1 cellular context compared by ENCODE assay signal in genomic region chr20:2507464-2507863, GRCh38.
TF ChIP-seq lines count a peak whose summit lies in the region.

No MANE protein-coding gene starts in this region.

TF ChIP-seq in GM12878, 131 proteins besides CTCF, POLR2A, EP300 and RAD21:
- TF ChIP-seq ZNF687 (IDR thresholded peaks at IDR 0.05) (no peak), KLF5 (IDR thresholded peaks at IDR 0.05; ENCODE audit: partially characterized antibody) (no peak), JUND (IDR thresholded peaks at IDR 0.05; ENCODE audit: low read depth, low read length) (no peak), IRF4 (IDR thresholded peaks at IDR 0.05; ENCODE audit: low read depth, low read length) (no peak), EZH2 (IDR thresholded peaks at IDR 0.05; ENCODE audit: borderline replicate concordance, control insufficient read depth, low read depth, low read length) (no peak), WRNIP1 (IDR thresholded peaks at IDR 0.05; ENCODE audit: borderline replicate concordance, low read depth, low read length) (no peak), MYC (IDR thresholded peaks at IDR 0.05; ENCODE audit: insufficient read depth, insufficient read length, insufficient replicate concordance, low read length, severe bottlenecking) (no peak), TAF1 (IDR thresholded peaks at IDR 0.05; ENCODE audit: borderline replicate concordance, low read depth, low read length) (no peak), SMAD5 (IDR thresholded peaks at IDR 0.05; ENCODE audit: low read depth) (no peak), CREM (IDR thresholded peaks at IDR 0.05; ENCODE audit: low read depth) (no peak), NFXL1 (IDR thresholded peaks at IDR 0.05; ENCODE audit: borderline replicate concordance) (no peak), ZZZ3 (IDR thresholded peaks at IDR 0.05; ENCODE audit: control insufficient read depth, insufficient read length, low read depth) (no peak), SKIL (IDR thresholded peaks at IDR 0.05; ENCODE audit: low read depth, poor library complexity, severe bottlenecking) (no peak)
- TF ChIP-seq, protein P1, sequence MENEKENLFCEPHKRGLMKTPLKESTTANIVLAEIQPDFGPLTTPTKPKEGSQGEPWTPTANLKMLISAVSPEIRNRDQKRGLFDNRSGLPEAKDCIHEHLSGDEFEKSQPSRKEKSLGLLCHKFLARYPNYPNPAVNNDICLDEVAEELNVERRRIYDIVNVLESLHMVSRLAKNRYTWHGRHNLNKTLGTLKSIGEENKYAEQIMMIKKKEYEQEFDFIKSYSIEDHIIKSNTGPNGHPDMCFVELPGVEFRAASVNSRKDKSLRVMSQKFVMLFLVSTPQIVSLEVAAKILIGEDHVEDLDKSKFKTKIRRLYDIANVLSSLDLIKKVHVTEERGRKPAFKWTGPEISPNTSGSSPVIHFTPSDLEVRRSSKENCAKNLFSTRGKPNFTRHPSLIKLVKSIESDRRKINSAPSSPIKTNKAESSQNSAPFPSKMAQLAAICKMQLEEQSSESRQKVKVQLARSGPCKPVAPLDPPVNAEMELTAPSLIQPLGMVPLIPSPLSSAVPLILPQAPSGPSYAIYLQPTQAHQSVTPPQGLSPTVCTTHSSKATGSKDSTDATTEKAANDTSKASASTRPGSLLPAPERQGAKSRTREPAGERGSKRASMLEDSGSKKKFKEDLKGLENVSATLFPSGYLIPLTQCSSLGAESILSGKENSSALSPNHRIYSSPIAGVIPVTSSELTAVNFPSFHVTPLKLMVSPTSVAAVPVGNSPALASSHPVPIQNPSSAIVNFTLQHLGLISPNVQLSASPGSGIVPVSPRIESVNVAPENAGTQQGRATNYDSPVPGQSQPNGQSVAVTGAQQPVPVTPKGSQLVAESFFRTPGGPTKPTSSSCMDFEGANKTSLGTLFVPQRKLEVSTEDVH (IDR thresholded peaks at IDR 0.05; ENCODE audit: low read depth, partially characterized antibody): no peak
- TF ChIP-seq, protein P2, sequence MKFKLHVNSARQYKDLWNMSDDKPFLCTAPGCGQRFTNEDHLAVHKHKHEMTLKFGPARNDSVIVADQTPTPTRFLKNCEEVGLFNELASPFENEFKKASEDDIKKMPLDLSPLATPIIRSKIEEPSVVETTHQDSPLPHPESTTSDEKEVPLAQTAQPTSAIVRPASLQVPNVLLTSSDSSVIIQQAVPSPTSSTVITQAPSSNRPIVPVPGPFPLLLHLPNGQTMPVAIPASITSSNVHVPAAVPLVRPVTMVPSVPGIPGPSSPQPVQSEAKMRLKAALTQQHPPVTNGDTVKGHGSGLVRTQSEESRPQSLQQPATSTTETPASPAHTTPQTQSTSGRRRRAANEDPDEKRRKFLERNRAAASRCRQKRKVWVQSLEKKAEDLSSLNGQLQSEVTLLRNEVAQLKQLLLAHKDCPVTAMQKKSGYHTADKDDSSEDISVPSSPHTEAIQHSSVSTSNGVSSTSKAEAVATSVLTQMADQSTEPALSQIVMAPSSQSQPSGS (IDR thresholded peaks at IDR 0.05; ENCODE audit: low read length): no peak
